Comparison of ENCODE assay signal across 26 cellular contexts in the genomic region with DNA sequence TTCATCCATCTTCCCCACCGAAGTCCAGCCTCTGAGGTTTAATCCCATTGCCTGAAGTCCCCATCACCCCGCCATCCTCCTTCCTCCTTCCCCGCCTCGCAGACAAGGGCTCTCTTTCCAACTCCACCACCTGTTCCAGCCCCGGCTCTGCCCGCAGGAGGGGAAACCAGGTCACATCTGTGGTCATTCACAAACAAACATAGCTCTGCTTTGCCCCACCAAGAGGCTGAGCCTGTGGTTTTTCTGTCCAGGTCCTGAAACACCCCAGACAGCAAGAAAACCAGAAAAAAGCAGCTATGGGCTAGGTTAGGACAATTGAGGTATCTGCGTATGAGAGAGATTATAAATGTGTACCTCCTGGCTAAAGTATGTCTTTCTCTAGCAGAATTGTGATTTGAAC.
DNase-seq lines count a peak whose midpoint lies in the region; ATAC-seq and TF ChIP-seq lines count a peak whose summit lies in the region.
"Had no signal": no experiment of that assay in that cellular context is flagged by ENCODE, and none has a peak within 500 bp of the region (broad histone marks: within the 10 kb centered on the region; RNA-seq: fewer than 3 reads in every experiment).

No MANE protein-coding gene starts in this region.

- POLR2A ChIA-PET in activated CD4-positive, alpha-beta T cell treated with anti-CD3 and anti-CD28 coated beads for 36 hours (lab: Charles Lee), result no interaction called here

- CTCF ChIA-PET in activated CD4-positive, alpha-beta T cell treated with anti-CD3 and anti-CD28 coated beads for 36 hours (lab: Charles Lee), result no interaction called here

- intact Hi-C loops in Right ventricle myocardium inferior (cut with DNase I) (no loop called here), Right ventricle myocardium superior (cut with DNase I) (no loop called here)
- intact Hi-C loops in activated CD4-positive, alpha-beta T cell treated with anti-CD3 and anti-CD28 coated beads for 36 hours (cut with DNase I, micrococcal nuclease), result no loop called here

- no peaks in the 10 kb centered on the region for H3K9me3 ChIP-seq in T-helper 17 cell (ENCODE audit: control insufficient read depth, low read length, poor library complexity, severe bottlenecking)
- H3K9me3 ChIP-seq: MG63, right atrium auricular region, upper lobe of left lung had no signal

- no peaks in the 10 kb centered on the region for H3K4me1 Mint-ChIP-seq in T-helper 17 cell
- no peaks in the 10 kb centered on the region for H3K4me1 Mint-ChIP-seq in activated CD4-positive, alpha-beta T cell treated with anti-CD3 and anti-CD28 coated beads for 36 hours
- no peaks in the 10 kb centered on the region for H3K4me1 Mint-ChIP-seq in stimulated activated effector memory CD8-positive, alpha-beta T cell treated with anti-CD3 and anti-CD28 coated beads, Interleukin-12 subunit alpha, Interleukin-12 subunit beta, amount 100 ng/mL, for 72 hours
- H3K4me1 Mint-ChIP-seq: B cell, IgD-negative memory B cell had no signal

- H3K9me3 Mint-ChIP-seq in activated CD4-positive, alpha-beta T cell treated with anti-CD3 and anti-CD28 coated beads for 36 hours (ENCODE audit: low read depth), result no peaks in the 10 kb centered on the region
- H3K9me3 Mint-ChIP-seq in stimulated activated effector memory CD8-positive, alpha-beta T cell treated with anti-CD3 and anti-CD28 coated beads, Interleukin-12 subunit alpha, Interleukin-12 subunit beta, amount 100 ng/mL, for 72 hours, result no peaks in the 10 kb centered on the region
- H3K9me3 Mint-ChIP-seq: IgD-negative memory B cell had no signal

- H3K36me3 Mint-ChIP-seq in T-helper 17 cell (ENCODE audit: low read depth), result no peaks in the 10 kb centered on the region
- H3K36me3 Mint-ChIP-seq in activated CD4-positive, alpha-beta T cell treated with anti-CD3 and anti-CD28 coated beads for 36 hours (ENCODE audit: low read depth), result no peaks in the 10 kb centered on the region
- no peaks in the 10 kb centered on the region for H3K36me3 Mint-ChIP-seq in stimulated activated effector memory CD8-positive, alpha-beta T cell treated with anti-CD3 and anti-CD28 coated beads, Interleukin-12 subunit alpha, Interleukin-12 subunit beta, amount 100 ng/mL, for 72 hours
- H3K36me3 Mint-ChIP-seq: IgD-negative memory B cell had no signal

- peak overlapping the region; percentile 9 for H3K4me3 Mint-ChIP-seq in T-helper 17 cell
- H3K4me3 Mint-ChIP-seq in activated CD4-positive, alpha-beta T cell treated with anti-CD3 and anti-CD28 coated beads for 36 hours, result no peak overlapping the region
- H3K4me3 Mint-ChIP-seq in stimulated activated effector memory CD8-positive, alpha-beta T cell treated with anti-CD3 and anti-CD28 coated beads, Interleukin-12 subunit alpha, Interleukin-12 subunit beta, amount 100 ng/mL, for 72 hours, result no peak overlapping the region
- H3K4me3 Mint-ChIP-seq: activated CD8-positive, alpha-beta T cell treated with anti-CD3 and anti-CD28 coated beads, Interleukin-2, amount 10 ng/mL, durations not matched to agents 7 days and 5 days; B cell; IgD-negative memory B cell had no signal

- no peak overlapping the region for H3K27ac Mint-ChIP-seq in T-helper 17 cell
- H3K27ac Mint-ChIP-seq in activated CD4-positive, alpha-beta T cell treated with anti-CD3 and anti-CD28 coated beads for 36 hours, result no peak overlapping the region
- no peak overlapping the region for H3K27ac Mint-ChIP-seq in stimulated activated effector memory CD8-positive, alpha-beta T cell treated with anti-CD3 and anti-CD28 coated beads, Interleukin-12 subunit alpha, Interleukin-12 subunit beta, amount 100 ng/mL, for 72 hours
- H3K27ac Mint-ChIP-seq: activated CD8-positive, alpha-beta T cell treated with anti-CD3 and anti-CD28 coated beads, Interleukin-2, amount 10 ng/mL, durations not matched to agents 7 days and 5 days; B cell; IgD-negative memory B cell had no signal

- H3K27me3 Mint-ChIP-seq in T-helper 17 cell, result peaks cover 41% of the 10 kb centered on the region
- peaks cover 3% of the 10 kb centered on the region for H3K27me3 Mint-ChIP-seq in activated CD4-positive, alpha-beta T cell treated with anti-CD3 and anti-CD28 coated beads for 36 hours

- DNase-seq in Right ventricle myocardium inferior (ENCODE audit: missing footprints) (peak; percentile 53), Right ventricle myocardium superior (no peak), T-helper 17 cell (no peak), iris pigment epithelial cell (ENCODE audit: low read depth) (peak; percentile 78), activated T-cell treated with anti-CD3 and anti-CD28 coated beads for 4 hours (no peak)
- no peak for DNase-seq in activated CD4-positive, alpha-beta T cell treated with anti-CD3 and anti-CD28 coated beads for 36 hours
- no peak for DNase-seq in stimulated activated effector memory CD8-positive, alpha-beta T cell treated with anti-CD3 and anti-CD28 coated beads, Interleukin-12 subunit alpha, Interleukin-12 subunit beta, amount 100 ng/mL, for 72 hours (ENCODE audit: low spot score in 2 of 2)
- DNase-seq: activated CD4-positive, CD25-positive, alpha-beta regulatory T cell treated with anti-CD3 and anti-CD28 coated beads, Interleukin-2, amount 50 U/mL, for 72 hours; activated CD8-positive, alpha-beta T cell treated with anti-CD3 and anti-CD28 coated beads, Interleukin-2, amount 10 ng/mL, durations not matched to agents 7 days and 5 days; activated gamma-delta T cell treated with Interleukin-2 at 50 U/mL for 16 hours; activated T-cell treated with anti-CD3 and anti-CD28 coated beads, Interleukin-2, amount 50 U/mL, for 1 hour; amniotic stem cell; central memory CD4-positive, alpha-beta T cell; effector CD4-positive, alpha-beta T cell; erythroblast; foreskin melanocyte; left ventricle myocardium superior; MG63; occipital lobe; stimulated activated CD4-positive, alpha-beta T cell treated with anti-CD3 and anti-CD28 coated beads, Interleukin-12 subunit alpha, Interleukin-12 subunit beta, amount 100 ng/mL, for 4 hours; SW 1271; upper lobe of left lung had no signal

- ATAC-seq in Right ventricle myocardium inferior (no peak), Right ventricle myocardium superior (ENCODE audit: poor library complexity) (no peak), T-helper 17 cell (no peak), SK-N-SH treated with all-trans-retinoic acid at 6 μM for 48 hours (no peak)
- no peak for ATAC-seq in activated CD4-positive, alpha-beta T cell treated with anti-CD3 and anti-CD28 coated beads for 36 hours
- ATAC-seq in stimulated activated effector memory CD8-positive, alpha-beta T cell treated with anti-CD3 and anti-CD28 coated beads, Interleukin-12 subunit alpha, Interleukin-12 subunit beta, amount 100 ng/mL, for 72 hours, result no peak
- ATAC-seq: activated CD8-positive, alpha-beta T cell treated with anti-CD3 and anti-CD28 coated beads, Interleukin-2, amount 10 ng/mL, durations not matched to agents 7 days and 5 days; left ventricle myocardium superior had no signal

TF ChIP-seq in SK-N-SH treated with all-trans-retinoic acid at 6 μM for 48 hours, 23 proteins besides CTCF, POLR2A, EP300 and RAD21:
- TF ChIP-seq ZNF565 (CRISPR knock-in tag; conservative IDR thresholded peaks at IDR 0.05; ENCODE audit: low read depth) (no peak), TCF4 (CRISPR knock-in tag; IDR thresholded peaks at IDR 0.05; ENCODE audit: borderline replicate concordance) (no peak), GLIS3 (CRISPR knock-in tag; IDR thresholded peaks at IDR 0.05) (no peak), ARNTL (CRISPR knock-in tag; IDR thresholded peaks at IDR 0.05; ENCODE audit: borderline replicate concordance, low read depth) (no peak), ZFP3 (CRISPR knock-in tag; IDR thresholded peaks at IDR 0.05) (no peak), OSR1 (CRISPR knock-in tag; IDR thresholded peaks at IDR 0.05) (no peak), TOX (CRISPR knock-in tag; IDR thresholded peaks at IDR 0.05; ENCODE audit: borderline replicate concordance) (no peak), ZFP30 (CRISPR knock-in tag; IDR thresholded peaks at IDR 0.05) (no peak), ZNF70 (CRISPR knock-in tag; IDR thresholded peaks at IDR 0.05) (no peak)
- TF ChIP-seq, protein P1, sequence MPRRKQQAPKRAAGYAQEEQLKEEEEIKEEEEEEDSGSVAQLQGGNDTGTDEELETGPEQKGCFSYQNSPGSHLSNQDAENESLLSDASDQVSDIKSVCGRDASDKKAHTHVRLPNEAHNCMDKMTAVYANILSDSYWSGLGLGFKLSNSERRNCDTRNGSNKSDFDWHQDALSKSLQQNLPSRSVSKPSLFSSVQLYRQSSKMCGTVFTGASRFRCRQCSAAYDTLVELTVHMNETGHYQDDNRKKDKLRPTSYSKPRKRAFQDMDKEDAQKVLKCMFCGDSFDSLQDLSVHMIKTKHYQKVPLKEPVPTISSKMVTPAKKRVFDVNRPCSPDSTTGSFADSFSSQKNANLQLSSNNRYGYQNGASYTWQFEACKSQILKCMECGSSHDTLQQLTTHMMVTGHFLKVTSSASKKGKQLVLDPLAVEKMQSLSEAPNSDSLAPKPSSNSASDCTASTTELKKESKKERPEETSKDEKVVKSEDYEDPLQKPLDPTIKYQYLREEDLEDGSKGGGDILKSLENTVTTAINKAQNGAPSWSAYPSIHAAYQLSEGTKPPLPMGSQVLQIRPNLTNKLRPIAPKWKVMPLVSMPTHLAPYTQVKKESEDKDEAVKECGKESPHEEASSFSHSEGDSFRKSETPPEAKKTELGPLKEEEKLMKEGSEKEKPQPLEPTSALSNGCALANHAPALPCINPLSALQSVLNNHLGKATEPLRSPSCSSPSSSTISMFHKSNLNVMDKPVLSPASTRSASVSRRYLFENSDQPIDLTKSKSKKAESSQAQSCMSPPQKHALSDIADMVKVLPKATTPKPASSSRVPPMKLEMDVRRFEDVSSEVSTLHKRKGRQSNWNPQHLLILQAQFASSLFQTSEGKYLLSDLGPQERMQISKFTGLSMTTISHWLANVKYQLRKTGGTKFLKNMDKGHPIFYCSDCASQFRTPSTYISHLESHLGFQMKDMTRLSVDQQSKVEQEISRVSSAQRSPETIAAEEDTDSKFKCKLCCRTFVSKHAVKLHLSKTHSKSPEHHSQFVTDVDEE (CRISPR knock-in tag; IDR thresholded peaks at IDR 0.05), result no peak
- TF ChIP-seq, protein P2, sequence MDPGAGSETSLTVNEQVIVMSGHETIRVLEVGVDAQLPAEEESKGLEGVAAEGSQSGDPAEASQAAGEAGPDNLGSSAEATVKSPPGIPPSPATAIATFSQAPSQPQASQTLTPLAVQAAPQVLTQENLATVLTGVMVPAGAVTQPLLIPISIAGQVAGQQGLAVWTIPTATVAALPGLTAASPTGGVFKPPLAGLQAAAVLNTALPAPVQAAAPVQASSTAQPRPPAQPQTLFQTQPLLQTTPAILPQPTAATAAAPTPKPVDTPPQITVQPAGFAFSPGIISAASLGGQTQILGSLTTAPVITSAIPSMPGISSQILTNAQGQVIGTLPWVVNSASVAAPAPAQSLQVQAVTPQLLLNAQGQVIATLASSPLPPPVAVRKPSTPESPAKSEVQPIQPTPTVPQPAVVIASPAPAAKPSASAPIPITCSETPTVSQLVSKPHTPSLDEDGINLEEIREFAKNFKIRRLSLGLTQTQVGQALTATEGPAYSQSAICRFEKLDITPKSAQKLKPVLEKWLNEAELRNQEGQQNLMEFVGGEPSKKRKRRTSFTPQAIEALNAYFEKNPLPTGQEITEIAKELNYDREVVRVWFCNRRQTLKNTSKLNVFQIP (CRISPR knock-in tag; IDR thresholded peaks at IDR 0.05; ENCODE audit: borderline replicate concordance, low read depth), result no peak

Comparison
In these comparisons a context has a peak if more than half of its experiments do, and no peak if none do; other contexts are left out.
1. DNase-seq: peak in Right ventricle myocardium inferior (single experiment) and iris pigment epithelial cell (single experiment); none in Right ventricle myocardium superior (single experiment), T-helper 17 cell (0 of 3), activated T-cell treated with anti-CD3 and anti-CD28 coated beads for 4 hours (single experiment), activated CD4-positive, alpha-beta T cell treated with anti-CD3 and anti-CD28 coated beads for 36 hours (single experiment) and stimulated activated effector memory CD8-positive, alpha-beta T cell treated with anti-CD3 and anti-CD28 coated beads, Interleukin-12 subunit alpha, Interleukin-12 subunit beta, amount 100 ng/mL, for 72 hours (0 of 2).